ENCODE assay signal across 22 cellular contexts in the genomic region with DNA sequence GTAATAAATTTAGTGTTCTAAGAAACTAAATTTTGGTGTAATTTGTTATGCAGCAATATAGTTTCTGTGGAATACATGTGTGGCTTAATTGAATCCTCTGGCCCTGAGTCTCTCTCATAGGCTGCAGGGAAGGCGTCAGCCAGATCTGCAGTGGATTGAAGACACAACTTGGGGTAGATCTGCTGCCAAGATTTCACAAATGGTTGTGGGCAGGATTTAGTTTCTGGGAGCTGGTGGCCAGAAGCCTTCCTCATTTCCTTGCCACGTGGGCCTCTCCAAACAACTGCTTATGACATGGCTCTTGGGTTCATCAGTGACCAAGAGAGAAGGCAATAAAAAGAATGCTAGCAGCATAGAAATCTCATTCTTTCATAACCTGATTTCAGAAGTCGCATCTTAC. TPM values are rescaled to one million over a fixed set of nuclear protein-coding genes. Genes with fewer than 3 reads are reported as not detected.
DNase-seq lines count a peak whose midpoint lies in the region; ATAC-seq and TF ChIP-seq lines count a peak whose summit lies in the region.
"Had no signal": no experiment of that assay in that cellular context is flagged by ENCODE, and none has a peak within 500 bp of the region (broad histone marks: within the 10 kb centered on the region; RNA-seq: fewer than 3 reads in every experiment).

No MANE protein-coding gene starts in this region.

- POLR2A ChIA-PET in CD4-positive, alpha-beta T cell (lab: Charles Lee): no interaction called here

- H4K20me1 ChIP-seq in Karpas-422 (ENCODE audit: insufficient read depth, low read depth, low read length): no peaks in the 10 kb centered on the region

- peak; percentile 84 for DNase-seq in AG10803 (ENCODE audit: low read depth)
- no peak for DNase-seq in Karpas-422
- DNase-seq in astrocyte of the hippocampus (ENCODE audit: low read depth, low spot score): peak; percentile 27
- peak; percentile 76 for DNase-seq in myocyte (ENCODE audit: low read depth)
- no peak for DNase-seq in CD14-positive monocyte (ENCODE audit: low spot score)
- no peak for DNase-seq in activated T-cell treated with anti-CD3 and anti-CD28 coated beads for 4 hours
- DNase-seq in CD4-positive, alpha-beta T cell: no peak
- DNase-seq: ACHN; brain microvascular endothelial cell; CD8-positive, alpha-beta T cell; DMS53; effector memory CD8-positive, alpha-beta T cell; HCEC 1CT; left ventricle myocardium inferior; NCI-H1048; NCI-H187 treated with DMSO at 0.1 percent for 48 hours; posterior cingulate gyrus; T-helper 17 cell had no signal

- 0 out of 2 replicates have a peak, but pooled peaks cover 6% of the 10 kb centered on the region for H3K27me3 ChIP-seq in Karpas-422 (ENCODE audit: low read length)
- no peaks in the 10 kb centered on the region for H3K27me3 ChIP-seq in CD4-positive, alpha-beta T cell (ENCODE audit: control insufficient read depth, insufficient read depth, low read length)
- H3K27me3 ChIP-seq: brain microvascular endothelial cell, esophagus muscularis mucosa, heart left ventricle had no signal

- no peaks in the 10 kb centered on the region for H3K4me1 Mint-ChIP-seq in CD14-positive monocyte
- H3K4me1 Mint-ChIP-seq in CD4-positive, alpha-beta T cell (ENCODE audit: low read depth): no peaks in the 10 kb centered on the region
- H3K4me1 Mint-ChIP-seq: activated T-helper 17 cell treated with anti-CD3 and anti-CD28 coated beads, Interleukin-2, amount 50 U/mL, for 72 hours; T-helper 17 cell had no signal

- H3K36me3 ChIP-seq in Karpas-422 (ENCODE audit: insufficient read depth, low read length): no peaks in the 10 kb centered on the region
- H3K36me3 ChIP-seq: brain microvascular endothelial cell, esophagus muscularis mucosa, heart left ventricle, left ventricle myocardium inferior had no signal

- H3K9me3 Mint-ChIP-seq in CD14-positive monocyte: peaks cover 0 to 1% (median 0%) of the 10 kb centered on the region in 7 donors
- H3K9me3 Mint-ChIP-seq in CD4-positive, alpha-beta T cell: no peaks in the 10 kb centered on the region
- H3K9me3 Mint-ChIP-seq: activated T-helper 17 cell treated with anti-CD3 and anti-CD28 coated beads, Interleukin-2, amount 50 U/mL, for 72 hours; CD8-positive, alpha-beta T cell had no signal

- no peaks in the 10 kb centered on the region for H3K36me3 Mint-ChIP-seq in CD14-positive monocyte
- H3K36me3 Mint-ChIP-seq in CD4-positive, alpha-beta T cell (ENCODE audit: low read depth): no peaks in the 10 kb centered on the region
- H3K36me3 Mint-ChIP-seq: CD8-positive, alpha-beta T cell had no signal

- 0 out of 2 replicates have a peak, but pooled peaks cover 4% of the 10 kb centered on the region for H3K9me2 ChIP-seq in Karpas-422 (replicated peaks; ENCODE audit: insufficient read depth, low read length)

- no peaks in the 10 kb centered on the region for H3K79me2 ChIP-seq in Karpas-422 (ENCODE audit: low read length)

- no peak overlapping the region for H3K4me3 Mint-ChIP-seq in CD14-positive monocyte
- H3K4me3 Mint-ChIP-seq in CD4-positive, alpha-beta T cell: no peak overlapping the region
- H3K4me3 Mint-ChIP-seq: activated T-helper 17 cell treated with anti-CD3 and anti-CD28 coated beads, Interleukin-2, amount 50 U/mL, for 72 hours; CD8-positive, alpha-beta T cell; effector memory CD8-positive, alpha-beta T cell; T-helper 17 cell had no signal

- no peak overlapping the region for H3K4me2 ChIP-seq in Karpas-422 (ENCODE audit: low read depth, low read length, poor library complexity, severe bottlenecking)

- ATAC-seq in HG03159 (IDR thresholded peaks at IDR 0.05; ENCODE audit: unreplicated experiment): no peak
- no peak for ATAC-seq in CD4-positive, alpha-beta T cell (ENCODE audit: poor library complexity)
- ATAC-seq: activated T-helper 17 cell treated with anti-CD3 and anti-CD28 coated beads, Interleukin-2, amount 50 U/mL, for 72 hours; CD8-positive, alpha-beta T cell; effector memory CD8-positive, alpha-beta T cell; heart left ventricle; T-helper 17 cell had no signal

- TF ChIP-seq CTCF in AG10803 (conservative IDR thresholded peaks at IDR 0.05; ENCODE audit: low read length) (no peak), CD14-positive monocyte (IDR thresholded peaks at IDR 0.05) (no peak)
- no peak for TF ChIP-seq CTCF in CD4-positive, alpha-beta T cell (IDR thresholded peaks at IDR 0.05)

- H3K4me3 ChIP-seq in AG10803 (ENCODE audit: low read length): no peak overlapping the region
- H3K4me3 ChIP-seq in Karpas-422 (ENCODE audit: low read length): no peak overlapping the region
- H3K4me3 ChIP-seq: esophagus muscularis mucosa, heart left ventricle, left ventricle myocardium inferior had no signal

- no peak overlapping the region for H3K27ac ChIP-seq in Karpas-422 (ENCODE audit: low read length)
- no peak overlapping the region for H3K27ac ChIP-seq in CD4-positive, alpha-beta T cell (ENCODE audit: low read depth, low read length)
- H3K27ac ChIP-seq: brain microvascular endothelial cell, esophagus muscularis mucosa, heart left ventricle, left ventricle myocardium inferior had no signal

- H3K9ac ChIP-seq in Karpas-422 (ENCODE audit: low read length): no peak overlapping the region

- H3K27me3 Mint-ChIP-seq in CD14-positive monocyte (ENCODE audit: low read depth in 3 of 3): no peaks in the 10 kb centered on the region
- H3K27me3 Mint-ChIP-seq in CD4-positive, alpha-beta T cell: no peaks in the 10 kb centered on the region
- H3K27me3 Mint-ChIP-seq: activated T-helper 17 cell treated with anti-CD3 and anti-CD28 coated beads, Interleukin-2, amount 50 U/mL, for 72 hours; effector memory CD8-positive, alpha-beta T cell; T-helper 17 cell had no signal

- H3K27ac Mint-ChIP-seq in CD14-positive monocyte: no peak overlapping the region
- no peak overlapping the region for H3K27ac Mint-ChIP-seq in CD4-positive, alpha-beta T cell
- H3K27ac Mint-ChIP-seq: activated T-helper 17 cell treated with anti-CD3 and anti-CD28 coated beads, Interleukin-2, amount 50 U/mL, for 72 hours; CD8-positive, alpha-beta T cell; effector memory CD8-positive, alpha-beta T cell; T-helper 17 cell had no signal

- no peaks in the 10 kb centered on the region for H3K4me1 ChIP-seq in Karpas-422 (ENCODE audit: low read length)

- intact Hi-C loops in CD14-positive monocyte (cut with micrococcal nuclease): no loop called here
- intact Hi-C loops in CD4-positive, alpha-beta T cell (cut with DNase I, micrococcal nuclease): no loop called here

- CTCF ChIA-PET in CD4-positive, alpha-beta T cell (lab: Charles Lee): no interaction called here

- peak overlapping the region; percentile 18; the same call in 1 of the 2 replicates for H2AFZ ChIP-seq in Karpas-422 (ENCODE audit: low read length)

- no peaks in the 10 kb centered on the region for H3K9me3 ChIP-seq in Karpas-422 (ENCODE audit: low read length)
- no peaks in the 10 kb centered on the region for H3K9me3 ChIP-seq in CD4-positive, alpha-beta T cell (ENCODE audit: control insufficient read depth, low read length)
- H3K9me3 ChIP-seq: esophagus muscularis mucosa, heart left ventricle, left ventricle myocardium inferior had no signal

RNA-seq across cellular contexts. Expression of a gene that starts 28.2 kb away (rescaled TPM):
- 7.5 and 10.0 TPM in 2 replicates for total RNA-seq in Karpas-422 (2014; rRNA removed; shearing (Covaris generic); ENCODE audit: low replicate concordance)
- 22.1 and 43.3 TPM in 2 replicates for total RNA-seq in myocyte
- polyA plus RNA-seq in myocyte (2012): 3.6 TPM
- under 1 TPM in 1 of 2 donors, not detected in 1; 0.34 TPM for polyA plus RNA-seq in CD14-positive monocyte
- 1 to 10 TPM; 2.6 to 3.0 TPM for total RNA-seq in CD4-positive, alpha-beta T cell

Comparison
In these comparisons a context has a peak if more than half of its experiments do, and no peak if none do; other contexts are left out.
1. DNase-seq: peak in AG10803 (single experiment), astrocyte of the hippocampus (single experiment) and myocyte (single experiment); none in Karpas-422 (single experiment), CD14-positive monocyte (single experiment), activated T-cell treated with anti-CD3 and anti-CD28 coated beads for 4 hours (single experiment) and CD4-positive, alpha-beta T cell (0 of 10).